ENCODE assay signal across 8 cellular contexts in genomic region chr5:96934291-96934694, GRCh38. TPM values are rescaled to one million over a fixed set of nuclear protein-coding genes. Genes with fewer than 3 reads are reported as not detected.
DNase-seq lines count a peak whose midpoint lies in the region; ATAC-seq and TF ChIP-seq lines count a peak whose summit lies in the region.

No MANE protein-coding gene starts in this region.

- H3F3A ChIP-seq in PC-9 (ENCODE audit: insufficient read depth, low read depth) (peaks cover 20% of the 10 kb centered on the region; the same call in 1 of the 2 replicates), neural cell (ENCODE audit: insufficient read depth, low read length, poor library complexity, severe bottlenecking) (no peaks in the 10 kb centered on the region)

- no peak for TF ChIP-seq CTCF in PC-9 (conservative IDR thresholded peaks at IDR 0.05)
- TF ChIP-seq CTCF in neural cell (IDR thresholded peaks at IDR 0.05; ENCODE audit: poor library complexity, severe bottlenecking), result no peak

- peaks cover 26% of the 10 kb centered on the region for H3K79me2 ChIP-seq in PC-9 (ENCODE audit: low read depth)
- H3K79me2 ChIP-seq in neural cell (replicated peaks; ENCODE audit: insufficient read depth, low read length), result peaks cover 32% of the 10 kb centered on the region

- H3K36me3 ChIP-seq in PC-9 (ENCODE audit: low read depth) (no peaks in the 10 kb centered on the region), neural cell (ENCODE audit: insufficient read depth, low read length) (no peaks in the 10 kb centered on the region)

- CTCF ChIA-PET in PC-9 (lab: Charles Lee), result no interaction called here

- no TSS peak for BruUV-seq in PC-9 (replicated peaks; lab: Mats Ljungman, UMichigan)

- H3K4me2 ChIP-seq in PC-9 (peak overlapping the region; percentile 85), neural cell (ENCODE audit: low read length) (peak overlapping the region; percentile 49)

- peak overlapping the region; percentile 98 for H3K9ac ChIP-seq in neural cell (ENCODE audit: low read length)

- peak overlapping the region; percentile 93 for H3K27ac Mint-ChIP-seq in stimulated activated naive CD8-positive, alpha-beta T cell treated with anti-CD3 and anti-CD28 coated beads, Interleukin-15, Interleukin-2, amounts not matched to agents 100 ng/mL and 50 ng/mL, for 24 hours
- peak overlapping the region; percentile 92 to 97 for H3K27ac Mint-ChIP-seq in effector memory CD8-positive, alpha-beta T cell

- H4K20me1 ChIP-seq in PC-9 (ENCODE audit: insufficient read depth) (0 out of 2 replicates have a peak, but pooled peaks cover 5% of the 10 kb centered on the region), neural cell (ENCODE audit: insufficient read depth) (no peaks in the 10 kb centered on the region)

- H3K36me3 Mint-ChIP-seq in stimulated activated naive CD8-positive, alpha-beta T cell treated with anti-CD3 and anti-CD28 coated beads, Interleukin-15, Interleukin-2, amounts not matched to agents 100 ng/mL and 50 ng/mL, for 24 hours (ENCODE audit: low read depth), result peaks cover 9% of the 10 kb centered on the region
- H3K36me3 Mint-ChIP-seq in effector memory CD8-positive, alpha-beta T cell (ENCODE audit: insufficient read depth), result peaks cover 41% of the 10 kb centered on the region

- H3K9me3 ChIP-seq in PC-9 (ENCODE audit: insufficient read depth, low read depth) (no peaks in the 10 kb centered on the region), neural cell (ENCODE audit: low read length) (no peaks in the 10 kb centered on the region)

- no peaks in the 10 kb centered on the region for H3K9me3 Mint-ChIP-seq in stimulated activated naive CD8-positive, alpha-beta T cell treated with anti-CD3 and anti-CD28 coated beads, Interleukin-15, Interleukin-2, amounts not matched to agents 100 ng/mL and 50 ng/mL, for 24 hours
- no peaks in the 10 kb centered on the region for H3K9me3 Mint-ChIP-seq in effector memory CD8-positive, alpha-beta T cell

- POLR2A ChIA-PET in PC-9 (lab: Charles Lee; ENCODE audit: unreplicated experiment), result no interaction called here

- no peak for TF ChIP-seq RAD21 in neural cell (conservative IDR thresholded peaks at IDR 0.05)

- H3K27ac ChIP-seq in PC-9 (peak overlapping the region; percentile 80), neural cell (ENCODE audit: low read length) (peak overlapping the region; percentile 98)

- H3K27me3 ChIP-seq in PC-9 (ENCODE audit: insufficient read depth, low read depth), result no peaks in the 10 kb centered on the region
- H3K27me3 ChIP-seq in neural cell (ENCODE audit: insufficient read depth, low read depth, low read length), result no peaks in the 10 kb centered on the region

- H2AFZ ChIP-seq in PC-9 (peak overlapping the region; percentile 100), neural cell (ENCODE audit: low read depth, low read length) (peak overlapping the region; percentile 93)

- no peak for DNase-seq in stimulated activated naive CD8-positive, alpha-beta T cell treated with anti-CD3 and anti-CD28 coated beads, Interleukin-15, Interleukin-2, amounts not matched to agents 100 U/mL and 50 U/mL, for 24 hours
- DNase-seq in PC-9 (peak in 1 of 2 experiments; percentile 46), superior temporal gyrus (ENCODE audit: extremely low spot score) (no peak), iPS-NIHi7 (ENCODE audit: extremely low spot score) (no peak), T1000 (lab: John Stamatoyannopoulos, UW) (no peak)
- DNase-seq in effector memory CD8-positive, alpha-beta T cell, result peak in 1 of 3 experiments; percentile 4

- peak overlapping the region; percentile 94 for H3K4me3 ChIP-seq in PC-9
- peak overlapping the region; percentile 92 for H3K4me3 ChIP-seq in neural cell (ENCODE audit: low read length)

- H3K4me3 Mint-ChIP-seq in stimulated activated naive CD8-positive, alpha-beta T cell treated with anti-CD3 and anti-CD28 coated beads, Interleukin-15, Interleukin-2, amounts not matched to agents 100 ng/mL and 50 ng/mL, for 24 hours, result peak overlapping the region; percentile 86
- H3K4me3 Mint-ChIP-seq in effector memory CD8-positive, alpha-beta T cell, result peak overlapping the region; percentile 92 to 94

- H3K9me2 ChIP-seq in PC-9 (ENCODE audit: insufficient read depth), result no peaks in the 10 kb centered on the region
- H3K9me2 ChIP-seq in neural cell (ENCODE audit: insufficient read depth, low read length), result no peaks in the 10 kb centered on the region

- intact Hi-C loops in PC-9 (cut with micrococcal nuclease; ENCODE audit: unreplicated experiment), result loop anchor here (1.0 to 10.0 kb wide), 4 partner anchors 57 to 269 kb away; partner anchors contain the start of genes CAST and LIX1

- TF ChIP-seq EP300 in neural cell (conservative IDR thresholded peaks at IDR 0.05; ENCODE audit: poor library complexity, severe bottlenecking), result no peak

- H3K4me1 Mint-ChIP-seq in stimulated activated naive CD8-positive, alpha-beta T cell treated with anti-CD3 and anti-CD28 coated beads, Interleukin-15, Interleukin-2, amounts not matched to agents 100 ng/mL and 50 ng/mL, for 24 hours (ENCODE audit: low read depth), result peaks cover 77% of the 10 kb centered on the region
- H3K4me1 Mint-ChIP-seq in effector memory CD8-positive, alpha-beta T cell (ENCODE audit: low read depth in 2 of 2), result peaks cover 44 to 65% of the 10 kb centered on the region in 2 donors

- H3K4me1 ChIP-seq in PC-9 (replicated peaks; ENCODE audit: insufficient read depth), result peaks cover 31% of the 10 kb centered on the region

- no peak for ATAC-seq in stimulated activated naive CD8-positive, alpha-beta T cell treated with anti-CD3 and anti-CD28 coated beads, Interleukin-15, Interleukin-2, amounts not matched to agents 100 U/mL and 50 U/mL, for 24 hours
- ATAC-seq in effector memory CD8-positive, alpha-beta T cell (replicated peaks), result no peak

- H3K27me3 Mint-ChIP-seq in stimulated activated naive CD8-positive, alpha-beta T cell treated with anti-CD3 and anti-CD28 coated beads, Interleukin-15, Interleukin-2, amounts not matched to agents 100 ng/mL and 50 ng/mL, for 24 hours, result no peaks in the 10 kb centered on the region
- H3K27me3 Mint-ChIP-seq in effector memory CD8-positive, alpha-beta T cell, result no peaks in the 10 kb centered on the region

TF ChIP-seq in neural cell, 6 proteins besides CTCF, POLR2A, EP300 and RAD21:
- TF ChIP-seq EZH2 (IDR thresholded peaks at IDR 0.05; ENCODE audit: borderline replicate concordance, insufficient read depth, low read length, poor library complexity, severe bottlenecking) (no peak), REST (IDR thresholded peaks at IDR 0.05; ENCODE audit: borderline replicate concordance) (peak; percentile 8)

RNA-seq across cellular contexts. Expression of gene LNPEP, which starts 1.6 kb away (rescaled TPM):
- 15.6 and 18.8 TPM in 2 replicates for total RNA-seq in PC-9 (2021)
- polyA plus RNA-seq in neural cell, result 23.0 and 25.6 TPM in 2 replicates
- polyA minus RNA-seq in neural cell, result 82.0 and 96.9 TPM in 2 replicates

RNA-seq across cellular contexts. Expression of gene ERAP2, which starts 58.0 kb away (rescaled TPM):
- total RNA-seq in PC-9 (2021), result 48.2 and 51.9 TPM in 2 replicates
- polyA plus RNA-seq in neural cell, result not detected in 2 replicates
- not detected in 2 replicates for polyA minus RNA-seq in neural cell
